5 cellular contexts compared by ENCODE assay signal in the genomic region with DNA sequence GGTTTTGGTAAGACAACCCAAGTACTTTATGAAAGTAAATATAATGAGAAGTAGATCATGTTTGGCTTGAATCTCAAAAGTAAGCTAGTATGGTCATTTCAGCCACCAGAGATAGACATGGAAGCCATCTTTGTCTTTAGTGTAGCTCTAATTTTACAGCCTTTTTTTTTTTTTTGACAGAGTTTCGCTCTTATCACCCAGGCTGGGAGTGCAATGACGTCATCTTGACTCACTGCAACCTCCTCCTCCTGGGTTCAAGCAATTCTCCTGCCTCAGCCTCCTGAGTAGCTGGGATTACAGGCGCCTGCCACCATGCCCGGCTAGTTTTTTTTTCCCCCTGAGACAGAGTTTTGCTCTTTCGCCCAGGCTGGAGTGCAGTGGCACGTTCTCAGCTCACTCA. TPM values are rescaled to one million over a fixed set of nuclear protein-coding genes. Genes with fewer than 3 reads are reported as not detected.
"Had no signal": no experiment of that assay in that cellular context is flagged by ENCODE, and none has a peak within 500 bp of the region (broad histone marks: within the 10 kb centered on the region; RNA-seq: fewer than 3 reads in every experiment).

No MANE protein-coding gene starts in this region.

RNA-seq across cellular contexts. Expression of gene COX8C, which starts 7.9 kb away (rescaled TPM):
- total RNA-seq: GM23248, H4, H7, HT-29, IMR-90 had no signal
- polyA plus RNA-seq: GM23248, IMR-90 had no signal
